Comparison of ENCODE assay signal across 11 cellular contexts in the genomic region with DNA sequence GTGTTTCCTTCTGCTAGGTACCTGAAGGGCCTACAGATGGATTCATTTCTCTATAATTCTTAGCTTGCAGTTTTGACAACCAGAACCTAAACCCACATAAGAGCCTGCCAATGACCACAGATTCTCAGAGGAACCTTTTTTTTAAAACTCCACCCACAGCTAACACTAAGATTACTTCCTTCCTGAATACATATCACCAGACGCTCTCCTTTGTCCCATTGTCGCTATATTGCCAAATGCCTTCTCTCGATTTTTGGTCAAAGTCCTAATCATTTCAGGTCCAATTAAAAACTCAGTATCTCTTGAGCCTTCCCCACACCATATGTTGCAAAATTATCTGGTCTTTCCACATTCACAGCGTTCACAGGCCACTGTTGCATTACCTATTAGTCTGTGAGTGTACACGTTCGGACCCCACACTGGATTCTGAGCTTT. TPM values are rescaled to one million over a fixed set of nuclear protein-coding genes. Genes with fewer than 3 reads are reported as not detected.
DNase-seq lines count a peak whose midpoint lies in the region; ATAC-seq and TF ChIP-seq lines count a peak whose summit lies in the region.
"Had no signal": no experiment of that assay in that cellular context is flagged by ENCODE, and none has a peak within 500 bp of the region (broad histone marks: within the 10 kb centered on the region; RNA-seq: fewer than 3 reads in every experiment).

No MANE protein-coding gene starts in this region.

- peak overlapping the region; percentile 48 for H3K4me3 Mint-ChIP-seq in activated B cell treated with CpG ODN at 0.5 μM for 24 hours
- H3K4me3 Mint-ChIP-seq in naive thymus-derived CD8-positive, alpha-beta T cell = peak overlapping the region; percentile 29 to 80 (median 68)

- H3K4me1 ChIP-seq in osteoblast (ENCODE audit: insufficient read depth, low read length) = no peaks in the 10 kb centered on the region
- H3K4me1 ChIP-seq: psoas muscle had no signal

- CTCF ChIA-PET in activated B cell treated with CpG ODN at 0.5 μM for 24 hours (lab: Charles Lee) = interaction anchor here (1.2 to 1.7 kb wide), 2 partner anchors 57 to 114 kb away, joined by 3 to 10 read pairs; no protein-coding TSS in a partner anchor

- H3K9me3 ChIP-seq in osteoblast (ENCODE audit: low read depth, low read length) = no peaks in the 10 kb centered on the region

- intact Hi-C loops in activated B cell treated with CpG ODN at 0.5 μM for 24 hours (cut with micrococcal nuclease) = loop anchor here (2.0 kb wide), 1 partner anchor 13 kb away; no protein-coding TSS in a partner anchor

- POLR2A ChIA-PET in activated B cell treated with CpG ODN at 0.5 μM for 24 hours (lab: Charles Lee) = interaction anchor here (1.0 to 2.3 kb wide), 6 partner anchors 10 to 57 kb away, joined by 4 to 12 read pairs (median 6); partner anchors contain the start of gene ZNF710
- POLR2A ChIA-PET in naive thymus-derived CD8-positive, alpha-beta T cell (lab: Charles Lee) = interaction anchor here (0.6 to 4.3 kb wide), 5 partner anchors 12 to 120 kb away, joined by 3 to 29 read pairs (median 4); partner anchors contain the start of genes AP3S2 and ZNF710

- H3K4me3 ChIP-seq in GM12865 (ENCODE audit: low read depth, low read length) (no peak overlapping the region), osteoblast (ENCODE audit: insufficient read depth, low read length) (no peak overlapping the region)
- H3K4me3 ChIP-seq: cardiac muscle cell, psoas muscle had no signal

- peaks cover 71% of the 10 kb centered on the region for H3K79me2 ChIP-seq in osteoblast (ENCODE audit: insufficient read depth, low read length)

- H2AFZ ChIP-seq in osteoblast (ENCODE audit: low read length) = no peak overlapping the region

- no peak overlapping the region for H3K4me2 ChIP-seq in osteoblast (ENCODE audit: insufficient read depth, low read length)

- H3K9me3 Mint-ChIP-seq in activated B cell treated with CpG ODN at 0.5 μM for 24 hours = no peaks in the 10 kb centered on the region
- peaks cover 0 to 2% (median 0%) of the 10 kb centered on the region in 9 donors for H3K9me3 Mint-ChIP-seq in naive thymus-derived CD8-positive, alpha-beta T cell

- H3K36me3 Mint-ChIP-seq in activated B cell treated with CpG ODN at 0.5 μM for 24 hours (ENCODE audit: low read depth) = peaks cover 7% of the 10 kb centered on the region
- no peaks in the 10 kb centered on the region for H3K36me3 Mint-ChIP-seq in naive thymus-derived CD8-positive, alpha-beta T cell

- peaks cover 38% of the 10 kb centered on the region for H3K4me1 Mint-ChIP-seq in activated B cell treated with CpG ODN at 0.5 μM for 24 hours
- peaks cover 26 to 74% (median 47%) of the 10 kb centered on the region in 4 donors for H3K4me1 Mint-ChIP-seq in naive thymus-derived CD8-positive, alpha-beta T cell

- no peaks in the 10 kb centered on the region for H3K36me3 ChIP-seq in osteoblast (ENCODE audit: insufficient read depth, low read length)
- H3K36me3 ChIP-seq: cardiac muscle cell had no signal

- no peak overlapping the region for H3K27ac ChIP-seq in osteoblast (ENCODE audit: low read depth, low read length)
- H3K27ac ChIP-seq: cardiac muscle cell, psoas muscle had no signal

- peaks cover 8% of the 10 kb centered on the region for H4K20me1 ChIP-seq in osteoblast (ENCODE audit: insufficient read depth, low read length)

- TF ChIP-seq CTCF in GM12865 (IDR thresholded peaks at IDR 0.05; ENCODE audit: insufficient read depth, low read depth, low read length, missing control alignments) = no peak
- no peak for TF ChIP-seq CTCF in activated B cell treated with CpG ODN at 0.5 μM for 24 hours (IDR thresholded peaks at IDR 0.05)
- no peak for TF ChIP-seq CTCF in osteoblast (IDR thresholded peaks at IDR 0.05; ENCODE audit: extremely low read depth, low read depth, low read length)

- ATAC-seq in HG03025 (IDR thresholded peaks at IDR 0.05; ENCODE audit: low FRiP score, unreplicated experiment) (peak; percentile 65), activated B cell treated with CpG ODN at 0.5 μM for 24 hours (ENCODE audit: low read depth) (peak; percentile 45)
- peak; percentile 91 to 96 for ATAC-seq in naive thymus-derived CD8-positive, alpha-beta T cell
- ATAC-seq: psoas muscle had no signal

- DNase-seq in GM12865 (ENCODE audit: low read depth) (peak; percentile 77), activated B cell treated with CpG ODN at 0.5 μM for 24 hours (no peak), osteoblast (ENCODE audit: insufficient read length, low spot score, missing footprints) (no peak), COR-L47 (lab: John Stamatoyannopoulos, UW) (no peak), SK-N-DZ (ENCODE audit: low spot score) (no peak)
- peak in 5 of 10 donors; percentile 16 to 83 (median 71) for DNase-seq in naive thymus-derived CD8-positive, alpha-beta T cell
- DNase-seq: NCI-H2171 treated with DMSO at 0.1 percent for 48 hours, psoas muscle, SHP77 had no signal

- H3K27me3 Mint-ChIP-seq in activated B cell treated with CpG ODN at 0.5 μM for 24 hours = no peaks in the 10 kb centered on the region
- H3K27me3 Mint-ChIP-seq in naive thymus-derived CD8-positive, alpha-beta T cell = no peaks in the 10 kb centered on the region

- H3K27me3 ChIP-seq in osteoblast (ENCODE audit: insufficient read depth, low read length) = no peaks in the 10 kb centered on the region
- H3K27me3 ChIP-seq: cardiac muscle cell had no signal

- peak overlapping the region; percentile 20 for H3K27ac Mint-ChIP-seq in activated B cell treated with CpG ODN at 0.5 μM for 24 hours
- H3K27ac Mint-ChIP-seq in naive thymus-derived CD8-positive, alpha-beta T cell = peak overlapping the region in 9 of 10 donors; percentile 18 to 82 (median 57)

RNA-seq across cellular contexts. Expression of gene ZNF710, which starts 12.4 kb away (rescaled TPM):
- total RNA-seq in activated B cell treated with CpG ODN at 0.5 μM for 24 hours (36.2 and 45.5 TPM in 2 replicates), osteoblast (10.3 and 10.9 TPM in 2 replicates)
- 10 to 100 TPM; 13.8 to 14.5 TPM for total RNA-seq in naive thymus-derived CD8-positive, alpha-beta T cell
- 1 to 10 TPM in 1 of 3 donors, under 1 TPM in 2; 0.23 to 1.8 (median 0.47) TPM for polyA plus RNA-seq in naive thymus-derived CD8-positive, alpha-beta T cell
- 8.8 and 10.0 TPM in 2 replicates for polyA plus RNA-seq in SK-N-DZ (2014; cell fraction: cytosol; rRNA removed)
- polyA plus RNA-seq in SK-N-DZ (2014; cell fraction: nucleus; rRNA removed) = 6.7 and 7.4 TPM in 2 replicates
